ENCODE assay signal across 18 cellular contexts in the genomic region with DNA sequence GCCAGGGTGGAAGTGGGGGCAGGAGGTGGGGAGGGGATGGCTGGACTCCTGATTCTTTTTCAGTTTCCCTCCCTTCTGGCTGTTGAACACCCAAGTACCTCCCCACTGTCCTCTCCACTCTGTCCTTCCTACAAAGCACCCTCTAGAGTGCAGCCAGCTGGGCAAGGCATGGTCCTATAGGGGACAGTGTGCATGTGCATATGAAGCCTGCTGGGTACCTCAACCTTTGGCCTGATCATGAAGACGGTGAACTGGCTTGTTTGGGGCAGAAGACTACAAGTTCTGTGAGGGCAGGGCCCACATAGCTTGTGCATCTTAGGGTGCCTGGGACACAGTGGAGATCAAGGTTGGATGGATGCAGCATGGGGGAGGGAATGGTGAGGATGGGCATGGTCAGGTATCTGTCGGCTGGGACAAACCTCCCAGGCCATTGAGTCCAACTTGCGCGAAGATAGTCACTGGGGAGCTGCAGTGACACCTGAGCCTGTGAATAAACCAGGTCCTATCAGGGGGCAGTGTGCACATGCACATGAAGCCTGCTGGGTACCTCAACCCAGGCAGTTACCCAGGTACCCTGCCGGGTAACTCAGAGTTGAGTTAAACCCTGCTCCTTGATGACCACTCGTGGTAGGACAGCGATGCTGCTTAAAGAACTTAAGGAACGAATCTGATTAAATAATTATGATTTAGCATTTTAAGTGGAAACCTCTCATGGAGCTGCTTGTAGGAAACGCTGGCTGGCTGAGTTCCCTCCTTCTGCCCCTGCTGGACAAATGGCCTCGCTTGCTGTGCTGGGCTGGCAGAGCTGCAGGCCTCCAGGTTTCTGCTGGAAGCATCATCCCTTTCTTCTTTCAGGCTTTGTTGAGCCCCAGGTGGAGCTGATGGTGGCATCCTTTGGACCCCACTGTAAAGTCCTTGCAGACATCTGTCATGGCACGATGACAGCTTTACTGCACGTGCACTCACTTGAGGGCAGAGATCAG.
DNase-seq lines count a peak whose midpoint lies in the region; ATAC-seq lines count a peak whose summit lies in the region.
"Had no signal": no experiment of that assay in that cellular context is flagged by ENCODE, and none has a peak within 500 bp of the region (broad histone marks: within the 10 kb centered on the region; RNA-seq: fewer than 3 reads in every experiment).

No MANE protein-coding gene starts in this region.

- 75 to 82% methylated on average over 12 of the region's 12 CpGs for WGBS in aorta, 2 donors

- no peak overlapping the region for H3K9ac ChIP-seq in Karpas-422 (ENCODE audit: low read length)

- H3K27me3 Mint-ChIP-seq in activated naive CD8-positive, alpha-beta T cell treated with anti-CD3 and anti-CD28 coated beads for 36 hours, result no peaks in the 10 kb centered on the region
- no peaks in the 10 kb centered on the region for H3K27me3 Mint-ChIP-seq in activated naive CD8-positive, alpha-beta T cell treated with anti-CD3 and anti-CD28 coated beads, Interleukin-2, amount 50 U/mL, for 24 hours

- H3K79me2 ChIP-seq in Karpas-422 (ENCODE audit: low read length), result no peaks in the 10 kb centered on the region

- H3K4me3 ChIP-seq in aorta (ENCODE audit: low read length in 2 of 2), result no peak overlapping the region
- H3K4me3 ChIP-seq in Karpas-422 (ENCODE audit: low read length), result no peak overlapping the region
- no peak overlapping the region for H3K4me3 ChIP-seq in MG63
- H3K4me3 ChIP-seq: adrenal gland, GM12878, lung, vagina had no signal

- peaks cover 11% of the 10 kb centered on the region for H3K4me1 Mint-ChIP-seq in activated naive CD8-positive, alpha-beta T cell treated with anti-CD3 and anti-CD28 coated beads for 36 hours
- peaks cover 17% of the 10 kb centered on the region for H3K4me1 Mint-ChIP-seq in activated naive CD8-positive, alpha-beta T cell treated with anti-CD3 and anti-CD28 coated beads, Interleukin-2, amount 50 U/mL, for 24 hours

- no peaks in the 10 kb centered on the region for H3K9me2 ChIP-seq in Karpas-422 (replicated peaks; ENCODE audit: insufficient read depth, low read length)

- H3K9me3 ChIP-seq in aorta (ENCODE audit: control insufficient read depth, low read length) (no peaks in the 10 kb centered on the region), Karpas-422 (ENCODE audit: low read length) (no peaks in the 10 kb centered on the region), MG63 (no peaks in the 10 kb centered on the region)
- H3K9me3 ChIP-seq: adrenal gland, vagina had no signal

- H3K27ac ChIP-seq in caudate nucleus (ENCODE audit: low read depth, low read length) (peak overlapping the region; percentile 76), layer of hippocampus (ENCODE audit: low read depth, low read length) (peak overlapping the region; percentile 61), aorta (ENCODE audit: low read depth in 1 of 2, low read length in 2 of 2) (peak overlapping the region in 1 of 2 donors; percentile 19), Karpas-422 (ENCODE audit: low read length) (no peak overlapping the region)
- H3K27ac ChIP-seq: vagina had no signal

- H3K36me3 Mint-ChIP-seq in activated naive CD8-positive, alpha-beta T cell treated with anti-CD3 and anti-CD28 coated beads for 36 hours, result peaks cover 7% of the 10 kb centered on the region
- peaks cover 17% of the 10 kb centered on the region for H3K36me3 Mint-ChIP-seq in activated naive CD8-positive, alpha-beta T cell treated with anti-CD3 and anti-CD28 coated beads, Interleukin-2, amount 50 U/mL, for 24 hours (ENCODE audit: low read depth)

- H3K9me3 Mint-ChIP-seq in activated naive CD8-positive, alpha-beta T cell treated with anti-CD3 and anti-CD28 coated beads for 36 hours, result no peaks in the 10 kb centered on the region
- H3K9me3 Mint-ChIP-seq in activated naive CD8-positive, alpha-beta T cell treated with anti-CD3 and anti-CD28 coated beads, Interleukin-2, amount 50 U/mL, for 24 hours, result no peaks in the 10 kb centered on the region

- no peak overlapping the region for H2AFZ ChIP-seq in Karpas-422 (ENCODE audit: low read length)

- no peak overlapping the region for H3K4me2 ChIP-seq in Karpas-422 (ENCODE audit: low read depth, low read length, poor library complexity, severe bottlenecking)

- no peak for DNase-seq in activated naive CD8-positive, alpha-beta T cell treated with anti-CD3 and anti-CD28 coated beads for 36 hours
- DNase-seq in activated naive CD8-positive, alpha-beta T cell treated with anti-CD3 and anti-CD28 coated beads, Interleukin-2, amount 50 U/mL, for 24 hours, result no peak
- DNase-seq in caudate nucleus (lab: John Stamatoyannopoulos, UW) (peak in 4 of 61 donors; percentile 10 to 31 (median 30)), aorta (peak; percentile 39 to 49), Karpas-422 (no peak), MG63 (no peak)
- no peak for DNase-seq in stimulated activated CD4-positive, alpha-beta T cell treated with anti-CD3 and anti-CD28 coated beads, Interleukin-12 subunit alpha, Interleukin-12 subunit beta, amount 100 ng/mL, for 4 hours
- DNase-seq: activated CD8-positive, alpha-beta memory T cell treated with anti-CD3 and anti-CD28 coated beads, Interleukin-2, amount 50 U/mL, for 4 hours; adrenal gland; GOT3; KBM-7; NCI-H748 treated with DMSO at 0.1 percent for 48 hours; SHP77 treated with DMSO at 0.1 percent for 48 hours; stimulated activated CD4-positive, alpha-beta T cell treated with anti-CD3 and anti-CD28 coated beads, Interleukin-15, amount 100 ng/mL, for 24 hours had no signal

- intact Hi-C loops in aorta (cut with DNase I), result no loop called here

- H3K4me3 Mint-ChIP-seq in activated naive CD8-positive, alpha-beta T cell treated with anti-CD3 and anti-CD28 coated beads for 36 hours, result no peak overlapping the region
- H3K4me3 Mint-ChIP-seq in activated naive CD8-positive, alpha-beta T cell treated with anti-CD3 and anti-CD28 coated beads, Interleukin-2, amount 50 U/mL, for 24 hours, result no peak overlapping the region

- no peaks in the 10 kb centered on the region for H3K27me3 ChIP-seq in layer of hippocampus (ENCODE audit: control insufficient read depth, insufficient read depth, low read length)
- no peaks in the 10 kb centered on the region for H3K27me3 ChIP-seq in aorta (ENCODE audit: control insufficient read depth in 1 of 2, insufficient read depth in 2 of 2, low read length in 1 of 2)
- H3K27me3 ChIP-seq in Karpas-422 (ENCODE audit: low read length), result no peaks in the 10 kb centered on the region
- H3K27me3 ChIP-seq in MG63, result no peaks in the 10 kb centered on the region
- H3K27me3 ChIP-seq: adrenal gland, vagina had no signal

- H3K4me1 ChIP-seq in aorta (ENCODE audit: control insufficient read depth in 1 of 2, insufficient read depth in 2 of 2, low read length in 2 of 2) (peaks cover 0 to 2% of the 10 kb centered on the region in 2 donors), Karpas-422 (ENCODE audit: low read length) (peaks cover 8% of the 10 kb centered on the region)

- H3K27ac Mint-ChIP-seq in activated naive CD8-positive, alpha-beta T cell treated with anti-CD3 and anti-CD28 coated beads for 36 hours, result peak overlapping the region; percentile 25
- H3K27ac Mint-ChIP-seq in activated naive CD8-positive, alpha-beta T cell treated with anti-CD3 and anti-CD28 coated beads, Interleukin-2, amount 50 U/mL, for 24 hours, result no peak overlapping the region

- no peak for ATAC-seq in activated naive CD8-positive, alpha-beta T cell treated with anti-CD3 and anti-CD28 coated beads, Interleukin-2, amount 50 U/mL, for 24 hours
- ATAC-seq in aorta (ENCODE audit: low FRiP score), result peak; percentile 33
- ATAC-seq: GM12878 had no signal

- H4K20me1 ChIP-seq in Karpas-422 (ENCODE audit: insufficient read depth, low read depth, low read length), result peaks cover 9% of the 10 kb centered on the region; the same call in 1 of the 2 replicates

- H3K36me3 ChIP-seq in aorta (ENCODE audit: control insufficient read depth in 1 of 2, insufficient read depth in 2 of 2, low read length in 1 of 2), result no peaks in the 10 kb centered on the region
- H3K36me3 ChIP-seq in Karpas-422 (ENCODE audit: insufficient read depth, low read length), result peaks cover 23% of the 10 kb centered on the region; the same call in 1 of the 2 replicates
- peaks cover 13% of the 10 kb centered on the region for H3K36me3 ChIP-seq in MG63

Comparison
In these comparisons a context has a peak if more than half of its experiments do, and no peak if none do; other contexts are left out.
1. DNase-seq: peak in aorta (2 of 2); none in activated naive CD8-positive, alpha-beta T cell treated with anti-CD3 and anti-CD28 coated beads for 36 hours (single experiment), activated naive CD8-positive, alpha-beta T cell treated with anti-CD3 and anti-CD28 coated beads, Interleukin-2, amount 50 U/mL, for 24 hours (single experiment), Karpas-422 (single experiment), stimulated activated CD4-positive, alpha-beta T cell treated with anti-CD3 and anti-CD28 coated beads, Interleukin-12 subunit alpha, Interleukin-12 subunit beta, amount 100 ng/mL, for 4 hours (single experiment) and MG63 (single experiment).